In genomic region chr1:30755746-30756145, GRCh38 we compare ENCODE assay signal across 13 cellular contexts. TPM values are rescaled to one million over a fixed set of nuclear protein-coding genes. Genes with fewer than 3 reads are reported as not detected.
DNase-seq lines count a peak whose midpoint lies in the region; ATAC-seq and TF ChIP-seq lines count a peak whose summit lies in the region.
"Had no signal": no experiment of that assay in that cellular context is flagged by ENCODE, and none has a peak within 500 bp of the region (broad histone marks: within the 10 kb centered on the region; RNA-seq: fewer than 3 reads in every experiment).

No MANE protein-coding gene starts in this region.

- CTCF ChIA-PET in activated CD8-positive, alpha-beta T cell treated with anti-CD3 and anti-CD28 coated beads, Interleukin-2, amount 10 ng/mL, durations not matched to agents 7 days and 5 days (lab: Charles Lee), result interaction anchor here (0.9 to 17.9 kb wide), 6 partner anchors 10 to 32 kb away, joined by 3 to 242 read pairs (median 54); partner anchors contain the start of gene MATN1
- CTCF ChIA-PET in WTC11 (lab: Charles Lee), result interaction anchor here (1.2 to 3.7 kb wide), 3 partner anchors 27 to 37 kb away, joined by 3 to 14 read pairs (median 3); partner anchors contain the start of gene MATN1

- H3K9me3 ChIP-seq in left ventricle myocardium inferior (replicated peaks) (no peaks in the 10 kb centered on the region), right cardiac atrium (ENCODE audit: control insufficient read depth, low read length) (no peaks in the 10 kb centered on the region), mesenchymal stem cell (ENCODE audit: control insufficient read depth, low read length) (no peaks in the 10 kb centered on the region), upper lobe of right lung (no peaks in the 10 kb centered on the region)

- H3K9ac ChIP-seq in mesenchymal stem cell (ENCODE audit: low read length), result no peak overlapping the region

- DNase-seq in left ventricle myocardium inferior (no peak), right cardiac atrium (no peak), mesenchymal stem cell (no peak), upper lobe of right lung (no peak), WTC11 (ENCODE audit: low spot score) (no peak), NCI-H1092 (lab: John Stamatoyannopoulos, UW) (no peak), NK-92 (lab: John Stamatoyannopoulos, UW; ENCODE audit: unreplicated experiment) (no peak)
- no peak for DNase-seq in activated CD8-positive, alpha-beta T cell treated with anti-CD3 and anti-CD28 coated beads, Interleukin-2, amount 10 ng/mL, durations not matched to agents 7 days and 5 days
- DNase-seq: NCI-H1417 treated with DMSO at 0.1 percent for 48 hours; stimulated activated CD4-positive, alpha-beta T cell treated with anti-CD3 and anti-CD28 coated beads, Interleukin-12 subunit alpha, Interleukin-12 subunit beta, amount 100 ng/mL, for 4 hours; WERI-Rb-1 had no signal

- peak overlapping the region; percentile 55 for H3K4me3 ChIP-seq in left ventricle myocardium inferior
- H3K4me3 ChIP-seq in right cardiac atrium (ENCODE audit: low read length), result no peak overlapping the region
- no peak overlapping the region for H3K4me3 ChIP-seq in mesenchymal stem cell (ENCODE audit: insufficient read depth in 1 of 2, low read depth in 1 of 2, low read length in 2 of 2)
- H3K4me3 ChIP-seq in upper lobe of right lung, result peak overlapping the region; percentile 58

- peak overlapping the region; percentile 96 for H3K4me3 Mint-ChIP-seq in activated CD8-positive, alpha-beta T cell treated with anti-CD3 and anti-CD28 coated beads, Interleukin-2, amount 10 ng/mL, durations not matched to agents 7 days and 5 days
- H3K4me3 Mint-ChIP-seq in WTC11, result no peak overlapping the region
- H3K4me3 Mint-ChIP-seq: mesothelial cell of epicardium had no signal

- no peak overlapping the region for H4K91ac ChIP-seq in mesenchymal stem cell (ENCODE audit: low read length)

- H4K8ac ChIP-seq in mesenchymal stem cell (ENCODE audit: low read length), result no peak overlapping the region

- H2BK120ac ChIP-seq in mesenchymal stem cell (ENCODE audit: low read depth, low read length), result no peak overlapping the region

- POLR2A ChIA-PET in activated CD8-positive, alpha-beta T cell treated with anti-CD3 and anti-CD28 coated beads, Interleukin-2, amount 10 ng/mL, durations not matched to agents 7 days and 5 days (lab: Charles Lee), result interaction anchor here (14.0 to 16.2 kb wide), 2 partner anchors 4 to 8 kb away, joined by 290 read pairs; partner anchors contain the start of gene LAPTM5
- POLR2A ChIA-PET in WTC11 (lab: Charles Lee), result no interaction called here

- no peak overlapping the region for H3K4me2 ChIP-seq in mesenchymal stem cell (ENCODE audit: low read length, poor library complexity, severe bottlenecking)

- H3K18ac ChIP-seq in mesenchymal stem cell (ENCODE audit: low read depth in 1 of 2, low read length in 2 of 2), result no peak overlapping the region

- peak overlapping the region in 1 of 2 experiments; percentile 3 for H3K4ac ChIP-seq in mesenchymal stem cell (ENCODE audit: low read depth in 1 of 2, low read length in 2 of 2)

- peak overlapping the region; percentile 96 for H3K27ac Mint-ChIP-seq in activated CD8-positive, alpha-beta T cell treated with anti-CD3 and anti-CD28 coated beads, Interleukin-2, amount 10 ng/mL, durations not matched to agents 7 days and 5 days
- H3K27ac Mint-ChIP-seq in WTC11, result no peak overlapping the region
- H3K27ac Mint-ChIP-seq: mesothelial cell of epicardium had no signal

- no peak overlapping the region for H3K27ac ChIP-seq in left ventricle myocardium inferior (replicated peaks)
- no peak overlapping the region for H3K27ac ChIP-seq in right cardiac atrium (ENCODE audit: low read length)
- no peak overlapping the region for H3K27ac ChIP-seq in mesenchymal stem cell (ENCODE audit: low read length, poor library complexity, severe bottlenecking)
- peak overlapping the region; percentile 85 for H3K27ac ChIP-seq in upper lobe of right lung
- H3K27ac ChIP-seq: WERI-Rb-1 had no signal

- H3K36me3 ChIP-seq in left ventricle myocardium inferior (no peaks in the 10 kb centered on the region), mesenchymal stem cell (ENCODE audit: control insufficient read depth in 1 of 2, insufficient read depth in 2 of 2, low read depth in 1 of 2, low read length in 2 of 2) (no peaks in the 10 kb centered on the region), upper lobe of right lung (no peaks in the 10 kb centered on the region)
- H3K36me3 ChIP-seq: WERI-Rb-1 had no signal

- 85% methylated on average over 4 of the region's 4 CpGs for WGBS in right cardiac atrium
- WGBS in mesenchymal stem cell, result 91% methylated on average over 4 of the region's 4 CpGs

- H3K79me1 ChIP-seq in mesenchymal stem cell (replicated peaks; ENCODE audit: low read length, poor library complexity, severe bottlenecking), result no peaks in the 10 kb centered on the region

- peaks cover 81% of the 10 kb centered on the region for H3K4me1 Mint-ChIP-seq in activated CD8-positive, alpha-beta T cell treated with anti-CD3 and anti-CD28 coated beads, Interleukin-2, amount 10 ng/mL, durations not matched to agents 7 days and 5 days (ENCODE audit: low read depth)
- peaks cover 21% of the 10 kb centered on the region for H3K4me1 Mint-ChIP-seq in WTC11

- no peak overlapping the region for H2BK5ac ChIP-seq in mesenchymal stem cell (ENCODE audit: low read depth, low read length, poor library complexity, severe bottlenecking)

- H3K4me1 ChIP-seq in left ventricle myocardium inferior (peaks cover 24% of the 10 kb centered on the region), right cardiac atrium (ENCODE audit: control insufficient read depth, insufficient read depth, low read length) (no peaks in the 10 kb centered on the region), mesenchymal stem cell (ENCODE audit: control insufficient read depth, insufficient read depth, low read depth, low read length) (peaks cover 29% of the 10 kb centered on the region), upper lobe of right lung (peaks cover 30% of the 10 kb centered on the region)

- TF ChIP-seq CTCF in left ventricle myocardium inferior (IDR thresholded peaks at IDR 0.05; ENCODE audit: borderline replicate concordance) (no peak), upper lobe of right lung (IDR thresholded peaks at IDR 0.05) (no peak), WTC11 (IDR thresholded peaks at IDR 0.05) (no peak)

- peak overlapping the region in 1 of 2 experiments; percentile 8 for H2BK12ac ChIP-seq in mesenchymal stem cell (ENCODE audit: low read length in 2 of 2)

- ATAC-seq in right cardiac atrium (no peak), upper lobe of right lung (no peak), WTC11 (no peak)
- no peak for ATAC-seq in activated CD8-positive, alpha-beta T cell treated with anti-CD3 and anti-CD28 coated beads, Interleukin-2, amount 10 ng/mL, durations not matched to agents 7 days and 5 days

- no peaks in the 10 kb centered on the region for H3K27me3 Mint-ChIP-seq in activated CD8-positive, alpha-beta T cell treated with anti-CD3 and anti-CD28 coated beads, Interleukin-2, amount 10 ng/mL, durations not matched to agents 7 days and 5 days (ENCODE audit: low read depth)
- H3K27me3 Mint-ChIP-seq in WTC11 (ENCODE audit: low read depth), result no peaks in the 10 kb centered on the region

- no peak overlapping the region for H3K23ac ChIP-seq in mesenchymal stem cell (ENCODE audit: low read length in 2 of 2)

- H3K9me3 Mint-ChIP-seq in activated CD8-positive, alpha-beta T cell treated with anti-CD3 and anti-CD28 coated beads, Interleukin-2, amount 10 ng/mL, durations not matched to agents 7 days and 5 days (ENCODE audit: insufficient read depth), result no peaks in the 10 kb centered on the region
- H3K9me3 Mint-ChIP-seq in WTC11, result peaks cover 5% of the 10 kb centered on the region; the same call in 1 of the 2 replicates
- H3K9me3 Mint-ChIP-seq: mesothelial cell of epicardium had no signal

- peaks cover 30% of the 10 kb centered on the region for H3K27me3 ChIP-seq in left ventricle myocardium inferior (ENCODE audit: low read depth)
- no peaks in the 10 kb centered on the region for H3K27me3 ChIP-seq in right cardiac atrium (ENCODE audit: control insufficient read depth, insufficient read depth)
- H3K27me3 ChIP-seq in mesenchymal stem cell (ENCODE audit: control insufficient read depth in 1 of 2, insufficient read depth in 1 of 2, low read length in 2 of 2), result peaks cover 0 to 28% of the 10 kb centered on the region in 2 experiments
- H3K27me3 ChIP-seq in upper lobe of right lung, result no peaks in the 10 kb centered on the region

- no peak overlapping the region for H2AFZ ChIP-seq in mesenchymal stem cell (ENCODE audit: low read depth, low read length)

- no peak overlapping the region for H2AK5ac ChIP-seq in mesenchymal stem cell (ENCODE audit: low read length, severe bottlenecking)

- intact Hi-C loops in left ventricle myocardium inferior (cut with micrococcal nuclease), result no loop called here
- intact Hi-C loops in right cardiac atrium (cut with DNase I), result no loop called here
- intact Hi-C loops in upper lobe of right lung (cut with DNase I), result no loop called here

- peak overlapping the region in 1 of 2 experiments; percentile 72 for H3K14ac ChIP-seq in mesenchymal stem cell (ENCODE audit: low read length in 2 of 2)

- H3K36me3 Mint-ChIP-seq in activated CD8-positive, alpha-beta T cell treated with anti-CD3 and anti-CD28 coated beads, Interleukin-2, amount 10 ng/mL, durations not matched to agents 7 days and 5 days (ENCODE audit: low read depth), result peaks cover 53% of the 10 kb centered on the region
- H3K36me3 Mint-ChIP-seq in WTC11, result no peaks in the 10 kb centered on the region
- H3K36me3 Mint-ChIP-seq: brain, mesothelial cell of epicardium had no signal

- H2BK15ac ChIP-seq in mesenchymal stem cell (ENCODE audit: low read depth, poor library complexity, severe bottlenecking), result peak overlapping the region; percentile 26

TF ChIP-seq in WTC11, 78 proteins besides CTCF, POLR2A, EP300 and RAD21 (continues in another document):
- TF ChIP-seq TEAD4 (CRISPR knock-in tag; IDR thresholded peaks at IDR 0.05), result no peak
- TF ChIP-seq ZNF416 (CRISPR knock-in tag; IDR thresholded peaks at IDR 0.05), result no peak
- TF ChIP-seq MYBL2 (CRISPR knock-in tag; IDR thresholded peaks at IDR 0.05), result no peak
- TF ChIP-seq ZNF219 (CRISPR knock-in tag; IDR thresholded peaks at IDR 0.05; ENCODE audit: borderline replicate concordance), result no peak

RNA-seq across cellular contexts. Expression of gene LAPTM5, which starts 1.8 kb away (rescaled TPM):
- 18.8 TPM for total RNA-seq in left ventricle myocardium inferior
- total RNA-seq in right cardiac atrium, result 10 to 100 TPM; 25.4 to 55.1 (median 40.5) TPM
- polyA plus RNA-seq in right cardiac atrium, result 14.4 TPM
- total RNA-seq in activated CD8-positive, alpha-beta T cell treated with anti-CD3 and anti-CD28 coated beads, Interleukin-2, amount 10 ng/mL, durations not matched to agents 7 days and 5 days, result 100 to 1,000 TPM; 407 to 413 TPM
- 0.97 TPM for polyA plus RNA-seq in mesenchymal stem cell (2013, experiment 1 of 2)
- polyA plus RNA-seq in mesenchymal stem cell (2013, experiment 2 of 2), result 0.95 TPM
- 424 TPM for total RNA-seq in upper lobe of right lung
- total RNA-seq in WTC11 (2021), result 1.3 to 1.5 TPM (median 1.3 TPM) in 3 replicates
- total RNA-seq: mesothelial cell of epicardium had no signal

RNA-seq across cellular contexts. Expression of gene MATN1, which starts 32.4 kb away (rescaled TPM):
- not detected for total RNA-seq in left ventricle myocardium inferior
- not detected for total RNA-seq in right cardiac atrium
- polyA plus RNA-seq in right cardiac atrium, result 0.07 TPM
- not detected for total RNA-seq in activated CD8-positive, alpha-beta T cell treated with anti-CD3 and anti-CD28 coated beads, Interleukin-2, amount 10 ng/mL, durations not matched to agents 7 days and 5 days
- polyA plus RNA-seq in mesenchymal stem cell (2013, experiment 1 of 2), result 0.03 TPM
- 0.04 TPM for polyA plus RNA-seq in mesenchymal stem cell (2013, experiment 2 of 2)
- total RNA-seq in upper lobe of right lung, result not detected
- 0.16 to 0.25 TPM (median 0.24 TPM) in 3 replicates for total RNA-seq in WTC11 (2021)

Comparison
In these comparisons a context has a peak if more than half of its experiments do, and no peak if none do; other contexts are left out.
1. H3K4me3 ChIP-seq: peak in left ventricle myocardium inferior (single experiment) and upper lobe of right lung (single experiment); none in right cardiac atrium (single experiment) and mesenchymal stem cell (0 of 2).